ENCODE assay signal across 9 cellular contexts in genomic region chr7:36155811-36156361, GRCh38. TPM values are rescaled to one million over a fixed set of nuclear protein-coding genes. Genes with fewer than 3 reads are reported as not detected.
DNase-seq lines count a peak whose midpoint lies in the region; ATAC-seq and TF ChIP-seq lines count a peak whose summit lies in the region.
"Had no signal": no experiment of that assay in that cellular context is flagged by ENCODE, and none has a peak within 500 bp of the region (broad histone marks: within the 10 kb centered on the region; RNA-seq: fewer than 3 reads in every experiment).

No MANE protein-coding gene starts in this region.

- intact Hi-C loops in mucosa of descending colon (cut with DNase I, micrococcal nuclease) = no loop called here
- intact Hi-C loops in vagina (cut with DNase I) = no loop called here

- no peak for TF ChIP-seq POLR2A in vagina (IDR thresholded peaks at IDR 0.05)

- H3K27me3 ChIP-seq in vagina (no peaks in the 10 kb centered on the region), foreskin keratinocyte (no peaks in the 10 kb centered on the region)

- H3K27ac ChIP-seq in vagina (peak overlapping the region; percentile 21), foreskin keratinocyte (no peak overlapping the region)

- TF ChIP-seq CTCF in mucosa of descending colon (IDR thresholded peaks at IDR 0.05) = no peak
- no peak for TF ChIP-seq CTCF in vagina (IDR thresholded peaks at IDR 0.05)
- no peak for TF ChIP-seq CTCF in foreskin keratinocyte (conservative IDR thresholded peaks at IDR 0.05)

- H3K4me1 ChIP-seq in mucosa of descending colon (ENCODE audit: low read depth) = peaks cover 35% of the 10 kb centered on the region
- peaks cover 78% of the 10 kb centered on the region for H3K4me1 ChIP-seq in vagina
- H3K4me1 ChIP-seq in foreskin keratinocyte = peaks cover 11% of the 10 kb centered on the region

- H3K9me3 ChIP-seq in mucosa of descending colon (no peaks in the 10 kb centered on the region), vagina (no peaks in the 10 kb centered on the region)

- H3K36me3 ChIP-seq in mucosa of descending colon (ENCODE audit: low read depth) (no peaks in the 10 kb centered on the region), vagina (no peaks in the 10 kb centered on the region)

- ATAC-seq in mucosa of descending colon (no peak), foreskin keratinocyte (no peak), GM18502 (IDR thresholded peaks at IDR 0.05; ENCODE audit: poor library complexity, unreplicated experiment) (no peak)

- H3K4me3 ChIP-seq in mucosa of descending colon (no peak overlapping the region), vagina (peak overlapping the region; percentile 34 to 97)

- DNase-seq in activated gamma-delta T cell treated with Interleukin-2 at 50 U/mL for 16 hours = peak; percentile 27
- no peak for DNase-seq in activated gamma-delta T cell (lab: John Stamatoyannopoulos, UW)
- DNase-seq in cerebellar cortex (ENCODE audit: low spot score) = peak; percentile 82
- DNase-seq in mucosa of descending colon = peak in 2 of 3 donors; percentile 46 to 49
- DNase-seq in vagina (ENCODE audit: extremely low spot score in 2 of 2) = no peak
- no peak for DNase-seq in foreskin keratinocyte
- DNase-seq in stimulated activated CD4-positive, alpha-beta T cell treated with anti-CD3 and anti-CD28 coated beads, Interleukin-4, amount 100 ng/mL, for 4 hours = no peak
- DNase-seq: stimulated activated CD4-positive, alpha-beta T cell treated with anti-CD3 and anti-CD28 coated beads, Interleukin-1b, Interleukin-23, amount 100 ng/mL, for 48 hours had no signal

RNA-seq across cellular contexts. Expression of gene EEPD1, which starts 2.8 kb away (rescaled TPM):
- total RNA-seq in mucosa of descending colon (10 to 100 TPM in 2 of 3 donors, 1 to 10 TPM in 1; 9.9 to 16.8 (median 16.3) TPM), vagina (9.8 TPM), foreskin keratinocyte (2.2 and 2.4 TPM in 2 replicates)
- polyA plus RNA-seq in foreskin keratinocyte = 1.2 and 1.3 TPM in 2 replicates

Comparison
In these comparisons a context has a peak if more than half of its experiments do, and no peak if none do; other contexts are left out.
1. DNase-seq: peak in activated gamma-delta T cell treated with Interleukin-2 at 50 U/mL for 16 hours (single experiment), cerebellar cortex (single experiment) and mucosa of descending colon (2 of 3); none in activated gamma-delta T cell (single experiment), vagina (0 of 2), foreskin keratinocyte (0 of 2) and stimulated activated CD4-positive, alpha-beta T cell treated with anti-CD3 and anti-CD28 coated beads, Interleukin-4, amount 100 ng/mL, for 4 hours (0 of 2).